8 cellular contexts compared by ENCODE assay signal in genomic region chr17:32998111-32998892, GRCh38. TPM values are rescaled to one million over a fixed set of nuclear protein-coding genes. Genes with fewer than 3 reads are reported as not detected.
DNase-seq lines count a peak whose midpoint lies in the region; ATAC-seq and TF ChIP-seq lines count a peak whose summit lies in the region.

No MANE protein-coding gene starts in this region.

- TF ChIP-seq CTCF in PC-3 (conservative IDR thresholded peaks at IDR 0.05; ENCODE audit: low read depth, low read length) (peak; percentile 82), fibroblast of mammary gland (conservative IDR thresholded peaks at IDR 0.05; ENCODE audit: control insufficient read depth, insufficient read depth, low read depth, low read length) (peak; percentile 89), natural killer cell (IDR thresholded peaks at IDR 0.05) (peak; percentile 92)

- no peaks in the 10 kb centered on the region for H3K36me3 ChIP-seq in PC-3 (ENCODE audit: low read depth, low read length)

- H4K20me1 ChIP-seq in PC-3 (ENCODE audit: low read length) = no peaks in the 10 kb centered on the region

- H3F3A ChIP-seq in PC-3 (ENCODE audit: low read length, unreplicated experiment) = no peaks in the 10 kb centered on the region

- H3K9me3 Mint-ChIP-seq in activated T-cell treated with anti-CD3 and anti-CD28 coated beads, Interleukin-2, amount 50 U/mL, for 72 hours = no peaks in the 10 kb centered on the region
- no peaks in the 10 kb centered on the region for H3K9me3 Mint-ChIP-seq in natural killer cell
- H3K9me3 Mint-ChIP-seq in stimulated activated memory B cell treated with anti-CD40 and anti-IgM and Interleukin-4, amounts not matched to agents 10 μg/mL and 1 μg/mL and 100 μg/mL, for 72 hours = no peaks in the 10 kb centered on the region

- H3K4me3 ChIP-seq in PC-3 (ENCODE audit: low read length) = peak overlapping the region; percentile 60
- peak overlapping the region; percentile 14 for H3K4me3 ChIP-seq in fibroblast of mammary gland (ENCODE audit: control insufficient read depth, low read depth, low read length)

- POLR2A ChIA-PET in PC-3 (lab: Charles Lee; ENCODE audit: unreplicated experiment) = no interaction called here

- H3K79me2 ChIP-seq in PC-3 (ENCODE audit: low read length) = no peaks in the 10 kb centered on the region

- peak overlapping the region; percentile 78 for H2AFZ ChIP-seq in PC-3 (ENCODE audit: low read length)

- CTCF ChIA-PET in PC-3 (lab: Charles Lee) = interaction anchor here (0.6 to 1.6 kb wide), 3 partner anchors 16 to 86 kb away, joined by 4 to 7 read pairs (median 6); no protein-coding TSS in a partner anchor

- peak; percentile 90 for ATAC-seq in PC-3
- peak; percentile 61 to 65 for ATAC-seq in activated T-cell treated with anti-CD3 and anti-CD28 coated beads, Interleukin-2, amount 50 U/mL, for 72 hours (replicated peaks in 1 of 2)
- peak; percentile 75 to 91 (median 77) for ATAC-seq in natural killer cell
- peak; percentile 62 for ATAC-seq in stimulated activated memory B cell treated with anti-CD40 and anti-IgM and Interleukin-4, amounts not matched to agents 10 μg/mL and 1 μg/mL and 100 μg/mL, for 72 hours
- ATAC-seq in HG03565 (IDR thresholded peaks at IDR 0.05; ENCODE audit: unreplicated experiment) = no peak

- no peaks in the 10 kb centered on the region for H3K27me3 ChIP-seq in PC-3 (ENCODE audit: low read length)

- no peak overlapping the region for H3K27ac ChIP-seq in PC-3 (ENCODE audit: low read length)

- no peaks in the 10 kb centered on the region for H3K9me3 ChIP-seq in PC-3 (ENCODE audit: low read length)

- H3K9me2 ChIP-seq in PC-3 (replicated peaks; ENCODE audit: low read length) = no peaks in the 10 kb centered on the region

- DNase-seq in D341Med (ENCODE audit: low spot score) = peak; percentile 88
- DNase-seq in HT-29 (ENCODE audit: low spot score) = peak; percentile 72
- DNase-seq in PC-3 = peak; percentile 76
- peak; percentile 77 to 81 for DNase-seq in activated T-cell treated with anti-CD3 and anti-CD28 coated beads, Interleukin-2, amount 50 U/mL, for 72 hours
- DNase-seq in fibroblast of mammary gland (ENCODE audit: low read depth) = peak; percentile 68
- DNase-seq in natural killer cell = peak; percentile 75

- H3K27me3 Mint-ChIP-seq in activated T-cell treated with anti-CD3 and anti-CD28 coated beads, Interleukin-2, amount 50 U/mL, for 72 hours (ENCODE audit: low read depth) = peaks cover 12% of the 10 kb centered on the region
- peaks cover 9 to 22% of the 10 kb centered on the region in 2 donors for H3K27me3 Mint-ChIP-seq in natural killer cell (ENCODE audit: low read depth in 2 of 2)
- peaks cover 24% of the 10 kb centered on the region for H3K27me3 Mint-ChIP-seq in stimulated activated memory B cell treated with anti-CD40 and anti-IgM and Interleukin-4, amounts not matched to agents 10 μg/mL and 1 μg/mL and 100 μg/mL, for 72 hours

- peaks cover 7% of the 10 kb centered on the region for H3K4me1 ChIP-seq in PC-3 (ENCODE audit: insufficient read depth, low read length)

- H3K9ac ChIP-seq in PC-3 (ENCODE audit: low read length) = no peak overlapping the region

- H3K4me2 ChIP-seq in PC-3 (ENCODE audit: low read length) = peak overlapping the region; percentile 71

- intact Hi-C loops in PC-3 (cut with micrococcal nuclease) (loop anchor here (5.0 kb wide), 1 partner anchor 216 kb away; no protein-coding TSS in a partner anchor), natural killer cell (cut with micrococcal nuclease) (loop anchor here (1.0 kb wide), 1 partner anchor 215 kb away; no protein-coding TSS in a partner anchor)

- no peak overlapping the region for H3K4me3 Mint-ChIP-seq in activated T-cell treated with anti-CD3 and anti-CD28 coated beads, Interleukin-2, amount 50 U/mL, for 72 hours
- H3K4me3 Mint-ChIP-seq in natural killer cell = no peak overlapping the region
- H3K4me3 Mint-ChIP-seq in stimulated activated memory B cell treated with anti-CD40 and anti-IgM and Interleukin-4, amounts not matched to agents 10 μg/mL and 1 μg/mL and 100 μg/mL, for 72 hours = no peak overlapping the region

- no TSS peak for BruUV-seq in PC-3 (replicated peaks; lab: Mats Ljungman, UMichigan)

- peaks cover 5% of the 10 kb centered on the region for H3K4me1 Mint-ChIP-seq in activated T-cell treated with anti-CD3 and anti-CD28 coated beads, Interleukin-2, amount 50 U/mL, for 72 hours (ENCODE audit: low read depth)
- H3K4me1 Mint-ChIP-seq in natural killer cell = peaks cover 5% of the 10 kb centered on the region in 2 donors
- peaks cover 7% of the 10 kb centered on the region for H3K4me1 Mint-ChIP-seq in stimulated activated memory B cell treated with anti-CD40 and anti-IgM and Interleukin-4, amounts not matched to agents 10 μg/mL and 1 μg/mL and 100 μg/mL, for 72 hours

- no peaks in the 10 kb centered on the region for H3K36me3 Mint-ChIP-seq in activated T-cell treated with anti-CD3 and anti-CD28 coated beads, Interleukin-2, amount 50 U/mL, for 72 hours (ENCODE audit: insufficient read depth in 2 of 2)
- H3K36me3 Mint-ChIP-seq in natural killer cell = no peaks in the 10 kb centered on the region
- H3K36me3 Mint-ChIP-seq in stimulated activated memory B cell treated with anti-CD40 and anti-IgM and Interleukin-4, amounts not matched to agents 10 μg/mL and 1 μg/mL and 100 μg/mL, for 72 hours = no peaks in the 10 kb centered on the region

- no peak overlapping the region for H3K27ac Mint-ChIP-seq in activated T-cell treated with anti-CD3 and anti-CD28 coated beads, Interleukin-2, amount 50 U/mL, for 72 hours
- no peak overlapping the region for H3K27ac Mint-ChIP-seq in natural killer cell
- no peak overlapping the region for H3K27ac Mint-ChIP-seq in stimulated activated memory B cell treated with anti-CD40 and anti-IgM and Interleukin-4, amounts not matched to agents 10 μg/mL and 1 μg/mL and 100 μg/mL, for 72 hours

RNA-seq across cellular contexts. Expression of gene SPACA3, which starts 6.7 kb away (rescaled TPM):
- not detected in 2 replicates for total RNA-seq in HT-29 (2014; rRNA removed; shearing (Covaris generic))
- not detected in 2 replicates for total RNA-seq in PC-3 (2014; rRNA removed)
- total RNA-seq in activated T-cell treated with anti-CD3 and anti-CD28 coated beads, Interleukin-2, amount 50 U/mL, for 72 hours = not detected
- not detected for total RNA-seq in natural killer cell
